Comparison of ENCODE assay signal across 18 cellular contexts in the genomic region with DNA sequence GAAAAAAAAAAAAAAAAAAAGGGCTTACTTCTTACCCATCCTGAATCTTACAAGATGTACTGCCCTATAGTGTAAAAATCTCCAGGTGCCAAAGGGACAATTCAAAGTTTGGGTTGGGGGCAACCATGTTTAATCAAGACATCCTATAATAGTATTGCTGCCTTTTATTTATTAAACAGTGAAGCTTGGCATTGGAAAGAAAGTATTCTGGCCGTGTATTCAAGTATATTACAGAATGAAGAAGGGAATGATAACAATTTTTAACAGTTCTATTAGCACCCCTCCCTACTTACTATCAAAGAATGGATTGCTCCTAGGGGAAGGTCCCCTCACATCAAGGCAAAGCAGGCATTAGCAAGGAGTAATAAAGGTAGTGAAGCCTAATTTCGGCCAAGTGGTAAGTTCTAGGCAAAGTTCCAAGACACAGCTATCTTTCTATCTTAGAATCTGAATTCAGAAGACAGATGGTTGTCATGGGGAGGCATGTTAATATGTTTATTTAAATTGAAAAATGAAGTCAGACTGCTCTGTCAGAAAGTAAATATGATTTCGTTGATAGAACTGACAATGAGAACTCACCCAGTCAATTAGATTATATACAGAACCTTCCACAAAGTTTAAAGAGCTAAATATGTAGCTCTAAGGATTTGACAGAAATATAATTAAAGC.
"Had no signal": no experiment of that assay in that cellular context is flagged by ENCODE, and none has a peak within 500 bp of the region (broad histone marks: within the 10 kb centered on the region; RNA-seq: fewer than 3 reads in every experiment).

No MANE protein-coding gene starts in this region.

- DNase-seq: activated CD4-positive, alpha-beta memory T cell treated with anti-CD3 and anti-CD28 coated beads for 36 hours; activated CD4-positive, alpha-beta T cell treated with anti-CD3 and anti-CD28 coated beads for 36 hours; activated naive CD8-positive, alpha-beta T cell treated with anti-CD3 and anti-CD28 coated beads for 36 hours; activated T-cell treated with anti-CD3 and anti-CD28 coated beads for 4 hours; amygdala; dorsolateral prefrontal cortex; islet precursor cell; lower lobe of right lung; natural killer cell; pancreas; right lobe of liver; small intestine; stimulated activated CD4-positive, alpha-beta T cell treated with anti-CD3 and anti-CD28 coated beads, Interleukin-4, amount 100 ng/mL, for 24 hours; stimulated activated naive B cell treated with anti-CD40 and anti-IgM and Interleukin-4, amounts not matched to agents 10 μg/mL and 1 μg/mL and 100 μg/mL, for 72 hours; upper lobe of left lung had no signal

- ATAC-seq: activated CD4-positive, alpha-beta T cell treated with anti-CD3 and anti-CD28 coated beads for 36 hours; lower lobe of right lung; natural killer cell; pancreas; right lobe of liver; stimulated activated naive B cell treated with anti-CD40 and anti-IgM and Interleukin-4, amounts not matched to agents 10 μg/mL and 1 μg/mL and 100 μg/mL, for 72 hours had no signal

- H3K4me3 ChIP-seq: cardiac muscle cell, dorsolateral prefrontal cortex, hepatocyte, lower lobe of right lung, pancreas, right lobe of liver, thoracic aorta, upper lobe of left lung had no signal
